8 cellular contexts compared by ENCODE assay signal in the genomic region with DNA sequence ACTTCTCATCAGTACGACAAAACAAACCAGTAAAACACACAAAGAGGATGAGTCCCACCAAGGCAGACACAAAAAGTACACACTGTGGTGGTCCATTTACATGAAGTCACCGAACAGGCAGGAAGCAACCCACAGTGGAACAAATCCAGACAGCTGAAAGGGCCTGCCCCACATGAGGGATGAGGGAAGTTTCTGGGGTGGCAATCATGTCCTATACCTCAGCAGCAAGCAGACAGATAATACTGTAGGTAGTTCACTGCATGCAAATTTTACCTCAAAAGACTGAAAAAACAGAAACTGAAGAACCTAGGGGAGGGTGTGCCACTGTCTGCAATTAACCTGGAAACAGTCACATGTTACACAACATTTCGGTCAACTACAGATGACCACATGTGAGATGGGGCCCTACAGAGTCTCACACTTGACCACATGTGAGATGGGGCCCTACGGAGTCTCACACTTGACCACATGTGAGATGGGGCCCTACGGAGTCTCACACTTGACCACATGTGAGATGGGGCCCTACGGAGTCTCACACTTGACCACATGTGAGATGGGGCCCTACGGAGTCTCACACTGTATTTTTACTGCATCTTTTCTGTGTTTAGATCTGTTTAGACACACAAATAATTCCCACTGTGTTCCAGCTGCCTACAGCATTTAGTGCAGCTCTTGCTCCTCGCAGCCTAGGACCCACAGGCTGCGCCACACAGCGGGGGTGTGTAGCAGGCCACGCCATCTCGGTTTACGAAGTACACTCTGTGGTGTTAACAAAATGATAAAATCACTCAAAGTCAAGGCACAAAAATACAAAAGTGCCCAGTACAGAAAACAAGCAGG. TPM values are rescaled to one million over a fixed set of nuclear protein-coding genes. Genes with fewer than 3 reads are reported as not detected.
DNase-seq lines count a peak whose midpoint lies in the region; ATAC-seq, FAIRE-seq and TF ChIP-seq lines count a peak whose summit lies in the region.

No MANE protein-coding gene starts in this region.

- H3K27me3 ChIP-seq in left ventricle myocardium inferior (ENCODE audit: low read depth) = no peaks in the 10 kb centered on the region

- H3K9me3 ChIP-seq in left ventricle myocardium inferior (replicated peaks) = no peaks in the 10 kb centered on the region

- DNase-seq in left ventricle myocardium inferior = no peak
- no peak for DNase-seq in left ventricle myocardium superior
- DNase-seq in urothelium cell line (ENCODE audit: low spot score) = no peak
- no peak for DNase-seq in AML-193 (lab: John Stamatoyannopoulos, UW)
- DNase-seq in Calu3 = no peak

- peaks cover 15% of the 10 kb centered on the region for H3K4me1 Mint-ChIP-seq in dendritic cell treated with granulocyte-macrophage colony-stimulating factor and Interleukin-4, amounts not matched to agents 40 ng/mL and 50 ng/mL, for 4 days (ENCODE audit: low read depth)
- H3K4me1 Mint-ChIP-seq in Calu3 (ENCODE audit: low read depth, unreplicated experiment) = no peaks in the 10 kb centered on the region

- CTCF ChIA-PET in Calu3 (lab: Charles Lee) = no interaction called here

- peak; percentile 20 for FAIRE-seq in urothelium cell line (lab: Jason Lieb, UNC)

- no peak overlapping the region for H3K4me3 ChIP-seq in left ventricle myocardium inferior

- peaks cover 15% of the 10 kb centered on the region for H3K4me1 ChIP-seq in left ventricle myocardium inferior

- intact Hi-C loops in left ventricle myocardium inferior (cut with micrococcal nuclease) = loop anchor here (2.0 kb wide), 1 partner anchor 31 kb away; no protein-coding TSS in a partner anchor
- intact Hi-C loops in left ventricle myocardium superior (cut with micrococcal nuclease) = no loop called here
- intact Hi-C loops in dendritic cell treated with granulocyte-macrophage colony-stimulating factor and Interleukin-4, amounts not matched to agents 40 ng/mL and 50 ng/mL, for 4 days (cut with micrococcal nuclease) = no loop called here
- intact Hi-C loops in Calu3 (cut with micrococcal nuclease; ENCODE audit: unreplicated experiment) = no loop called here

- H3K4me3 Mint-ChIP-seq in dendritic cell treated with granulocyte-macrophage colony-stimulating factor and Interleukin-4, amounts not matched to agents 40 ng/mL and 50 ng/mL, for 4 days = no peak overlapping the region
- H3K4me3 Mint-ChIP-seq in Calu3 (ENCODE audit: low read depth, unreplicated experiment) = no peak overlapping the region

- H3K27me3 Mint-ChIP-seq in dendritic cell treated with granulocyte-macrophage colony-stimulating factor and Interleukin-4, amounts not matched to agents 40 ng/mL and 50 ng/mL, for 4 days = no peaks in the 10 kb centered on the region
- H3K27me3 Mint-ChIP-seq in Calu3 (ENCODE audit: unreplicated experiment) = no peaks in the 10 kb centered on the region

- peaks cover 90% of the 10 kb centered on the region for H3K36me3 Mint-ChIP-seq in dendritic cell treated with granulocyte-macrophage colony-stimulating factor and Interleukin-4, amounts not matched to agents 40 ng/mL and 50 ng/mL, for 4 days (ENCODE audit: low read depth)
- H3K36me3 Mint-ChIP-seq in Calu3 (ENCODE audit: insufficient read depth, unreplicated experiment) = peaks cover 14% of the 10 kb centered on the region

- TF ChIP-seq CTCF in left ventricle myocardium inferior (IDR thresholded peaks at IDR 0.05; ENCODE audit: borderline replicate concordance) = no peak
- no peak for TF ChIP-seq CTCF in Calu3 (IDR thresholded peaks at IDR 0.05; ENCODE audit: unreplicated experiment)

- peak overlapping the region; percentile 26 for H3K27ac Mint-ChIP-seq in dendritic cell treated with granulocyte-macrophage colony-stimulating factor and Interleukin-4, amounts not matched to agents 40 ng/mL and 50 ng/mL, for 4 days
- no peak overlapping the region for H3K27ac Mint-ChIP-seq in Calu3 (ENCODE audit: unreplicated experiment)

- no peaks in the 10 kb centered on the region for H3K9me3 Mint-ChIP-seq in dendritic cell treated with granulocyte-macrophage colony-stimulating factor and Interleukin-4, amounts not matched to agents 40 ng/mL and 50 ng/mL, for 4 days
- H3K9me3 Mint-ChIP-seq in Calu3 (ENCODE audit: low read depth, unreplicated experiment) = no peaks in the 10 kb centered on the region

- BruUV-seq in Calu3 (replicated peaks; lab: Mats Ljungman, UMichigan) = no TSS peak

- ATAC-seq in left ventricle myocardium superior = no peak
- peak; percentile 96 for ATAC-seq in HG03066 (IDR thresholded peaks at IDR 0.05; ENCODE audit: low read depth, unreplicated experiment)
- no peak for ATAC-seq in esophagus mucosa

- H3K27ac ChIP-seq in left ventricle myocardium inferior (replicated peaks) = peak overlapping the region; percentile 82

- H3K36me3 ChIP-seq in left ventricle myocardium inferior = peaks cover 73% of the 10 kb centered on the region

RNA-seq across cellular contexts. Expression of a gene that starts 22.2 kb away (rescaled TPM):
- total RNA-seq in left ventricle myocardium inferior = 54.5 TPM
- 61.3 TPM for total RNA-seq in left ventricle myocardium superior
- total RNA-seq in Calu3 (2022) = 21.1 and 21.2 TPM in 2 replicates
- 23.1 TPM for total RNA-seq in esophagus mucosa

RNA-seq across cellular contexts. Expression of a gene that starts 23.1 kb away (rescaled TPM):
- total RNA-seq in left ventricle myocardium inferior = 122 TPM
- 160 TPM for total RNA-seq in left ventricle myocardium superior
- 27.3 and 32.1 TPM in 2 replicates for total RNA-seq in Calu3 (2022)
- 48.3 TPM for total RNA-seq in esophagus mucosa

RNA-seq across cellular contexts. Expression of a gene that starts 27.8 kb away (rescaled TPM):
- total RNA-seq in left ventricle myocardium inferior (not detected), left ventricle myocardium superior (not detected), Calu3 (2022) (not detected in 2 replicates), esophagus mucosa (not detected)
